8 cellular contexts compared by ENCODE assay signal in genomic region chr4:924107-925096, GRCh38. TPM values are rescaled to one million over a fixed set of nuclear protein-coding genes. Genes with fewer than 3 reads are reported as not detected.
DNase-seq lines count a peak whose midpoint lies in the region; ATAC-seq, FAIRE-seq and TF ChIP-seq lines count a peak whose summit lies in the region.

No MANE protein-coding gene starts in this region.

- H3K27ac Mint-ChIP-seq in activated T-helper 17 cell treated with anti-CD3 and anti-CD28 coated beads, Interleukin-2, amount 50 U/mL, for 72 hours = peak overlapping the region; percentile 91

- intact Hi-C loops in mucosa of descending colon (cut with DNase I, micrococcal nuclease) = no loop called here

- no peak for TF ChIP-seq CTCF in mucosa of descending colon (IDR thresholded peaks at IDR 0.05)

- peak; percentile 40 for ATAC-seq in HG02981 (IDR thresholded peaks at IDR 0.05; ENCODE audit: unreplicated experiment)
- peak; percentile 71 for ATAC-seq in activated T-helper 17 cell treated with anti-CD3 and anti-CD28 coated beads, Interleukin-2, amount 50 U/mL, for 72 hours (replicated peaks)
- peak; percentile 35 for ATAC-seq in mucosa of descending colon

- H3K27me3 Mint-ChIP-seq in activated T-helper 17 cell treated with anti-CD3 and anti-CD28 coated beads, Interleukin-2, amount 50 U/mL, for 72 hours = no peaks in the 10 kb centered on the region

- H3K36me3 ChIP-seq in mucosa of descending colon (ENCODE audit: low read depth) = no peaks in the 10 kb centered on the region

- peaks cover 46% of the 10 kb centered on the region for H3K4me1 Mint-ChIP-seq in activated T-helper 17 cell treated with anti-CD3 and anti-CD28 coated beads, Interleukin-2, amount 50 U/mL, for 72 hours

- FAIRE-seq in GM12892 (lab: Jason Lieb, UNC) = peak; percentile 85

- no peaks in the 10 kb centered on the region for H3K9me3 ChIP-seq in mucosa of descending colon

- no peak for DNase-seq in GM12892 (ENCODE audit: insufficient read length)
- peak in 1 of 3 donors; percentile 55 for DNase-seq in mucosa of descending colon
- DNase-seq in HT-29 (ENCODE audit: low spot score) = no peak
- DNase-seq in activated gamma-delta T cell treated with Interleukin-2 at 50 U/mL for 16 hours = no peak
- DNase-seq in DMS114 treated with DMSO at 0.1 percent for 48 hours (lab: John Stamatoyannopoulos, UW; ENCODE audit: unreplicated experiment) = no peak
- no peak for DNase-seq in D341Med (ENCODE audit: low spot score)

- peaks cover 32% of the 10 kb centered on the region for H3K36me3 Mint-ChIP-seq in activated T-helper 17 cell treated with anti-CD3 and anti-CD28 coated beads, Interleukin-2, amount 50 U/mL, for 72 hours (ENCODE audit: low read depth)

- H3K9me3 Mint-ChIP-seq in activated T-helper 17 cell treated with anti-CD3 and anti-CD28 coated beads, Interleukin-2, amount 50 U/mL, for 72 hours = no peaks in the 10 kb centered on the region

- peak overlapping the region; percentile 72 for H3K4me3 Mint-ChIP-seq in activated T-helper 17 cell treated with anti-CD3 and anti-CD28 coated beads, Interleukin-2, amount 50 U/mL, for 72 hours

- H3K4me1 ChIP-seq in mucosa of descending colon (ENCODE audit: low read depth) = peaks cover 14% of the 10 kb centered on the region

- TF ChIP-seq POLR2A in GM12892 (IDR thresholded peaks at IDR 0.05; ENCODE audit: low read depth, low read length) = no peak

- no peak overlapping the region for H3K4me3 ChIP-seq in mucosa of descending colon

RNA-seq across cellular contexts. Expression of gene GAK, which starts 7.7 kb away (rescaled TPM):
- polyA plus RNA-seq in GM12892 (2012; ENCODE audit: missing spikeins) = 35.2 TPM
- 100 to 1,000 TPM; 108 to 129 TPM for total RNA-seq in activated T-helper 17 cell treated with anti-CD3 and anti-CD28 coated beads, Interleukin-2, amount 50 U/mL, for 72 hours
- 100 to 1,000 TPM; 155 to 259 (median 244) TPM for total RNA-seq in mucosa of descending colon
- 278 and 308 TPM in 2 replicates for total RNA-seq in HT-29 (2014; rRNA removed; shearing (Covaris generic))

RNA-seq across cellular contexts. Expression of gene TMEM175, which starts 7.9 kb away (rescaled TPM):
- 12.8 TPM for polyA plus RNA-seq in GM12892 (2012; ENCODE audit: missing spikeins)
- 1 to 10 TPM; 6.5 to 10.0 TPM for total RNA-seq in activated T-helper 17 cell treated with anti-CD3 and anti-CD28 coated beads, Interleukin-2, amount 50 U/mL, for 72 hours
- 10 to 100 TPM; 30.1 to 39.0 (median 37.5) TPM for total RNA-seq in mucosa of descending colon
- total RNA-seq in HT-29 (2014; rRNA removed; shearing (Covaris generic)) = 13.7 and 33.0 TPM in 2 replicates

RNA-seq across cellular contexts. Expression of gene DGKQ, which starts 49.0 kb away (rescaled TPM):
- polyA plus RNA-seq in GM12892 (2012; ENCODE audit: missing spikeins) = 1.3 TPM
- total RNA-seq in activated T-helper 17 cell treated with anti-CD3 and anti-CD28 coated beads, Interleukin-2, amount 50 U/mL, for 72 hours = 1 to 10 TPM; 4.8 to 9.0 TPM
- 10 to 100 TPM; 31.8 to 56.1 (median 41.7) TPM for total RNA-seq in mucosa of descending colon
- 46.7 and 50.5 TPM in 2 replicates for total RNA-seq in HT-29 (2014; rRNA removed; shearing (Covaris generic))
